1 cellular context compared by ENCODE assay signal in the genomic region with DNA sequence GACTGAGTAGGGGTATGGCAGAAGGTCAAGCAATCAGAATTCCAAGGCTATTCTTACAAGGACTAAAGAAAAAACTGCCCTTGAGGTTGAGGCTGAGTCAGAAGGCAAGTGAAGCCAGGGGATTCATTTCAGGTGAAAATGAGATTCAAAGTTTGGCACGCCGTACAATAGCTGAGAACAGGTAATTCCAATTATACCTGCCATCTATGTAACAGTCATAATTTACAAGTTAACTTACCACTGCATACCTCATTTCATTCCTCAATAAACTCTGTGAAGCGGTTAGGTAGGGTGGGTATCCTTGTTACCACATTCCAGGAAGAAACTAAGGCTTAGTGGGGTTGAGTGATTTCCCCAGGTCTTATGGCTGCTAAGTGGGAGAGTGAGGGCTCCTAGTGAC.
TF ChIP-seq lines count a peak whose summit lies in the region.

No MANE protein-coding gene starts in this region.

TF ChIP-seq in WTC11, 78 proteins besides CTCF, POLR2A, EP300 and RAD21 (continued from another document):
- TF ChIP-seq, protein P1, sequence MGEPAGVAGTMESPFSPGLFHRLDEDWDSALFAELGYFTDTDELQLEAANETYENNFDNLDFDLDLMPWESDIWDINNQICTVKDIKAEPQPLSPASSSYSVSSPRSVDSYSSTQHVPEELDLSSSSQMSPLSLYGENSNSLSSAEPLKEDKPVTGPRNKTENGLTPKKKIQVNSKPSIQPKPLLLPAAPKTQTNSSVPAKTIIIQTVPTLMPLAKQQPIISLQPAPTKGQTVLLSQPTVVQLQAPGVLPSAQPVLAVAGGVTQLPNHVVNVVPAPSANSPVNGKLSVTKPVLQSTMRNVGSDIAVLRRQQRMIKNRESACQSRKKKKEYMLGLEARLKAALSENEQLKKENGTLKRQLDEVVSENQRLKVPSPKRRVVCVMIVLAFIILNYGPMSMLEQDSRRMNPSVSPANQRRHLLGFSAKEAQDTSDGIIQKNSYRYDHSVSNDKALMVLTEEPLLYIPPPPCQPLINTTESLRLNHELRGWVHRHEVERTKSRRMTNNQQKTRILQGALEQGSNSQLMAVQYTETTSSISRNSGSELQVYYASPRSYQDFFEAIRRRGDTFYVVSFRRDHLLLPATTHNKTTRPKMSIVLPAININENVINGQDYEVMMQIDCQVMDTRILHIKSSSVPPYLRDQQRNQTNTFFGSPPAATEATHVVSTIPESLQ (CRISPR knock-in tag; IDR thresholded peaks at IDR 0.05), result no peak
- no peak for TF ChIP-seq CBFB (CRISPR knock-in tag; IDR thresholded peaks at IDR 0.05; ENCODE audit: low read depth)
- TF ChIP-seq, protein P2, sequence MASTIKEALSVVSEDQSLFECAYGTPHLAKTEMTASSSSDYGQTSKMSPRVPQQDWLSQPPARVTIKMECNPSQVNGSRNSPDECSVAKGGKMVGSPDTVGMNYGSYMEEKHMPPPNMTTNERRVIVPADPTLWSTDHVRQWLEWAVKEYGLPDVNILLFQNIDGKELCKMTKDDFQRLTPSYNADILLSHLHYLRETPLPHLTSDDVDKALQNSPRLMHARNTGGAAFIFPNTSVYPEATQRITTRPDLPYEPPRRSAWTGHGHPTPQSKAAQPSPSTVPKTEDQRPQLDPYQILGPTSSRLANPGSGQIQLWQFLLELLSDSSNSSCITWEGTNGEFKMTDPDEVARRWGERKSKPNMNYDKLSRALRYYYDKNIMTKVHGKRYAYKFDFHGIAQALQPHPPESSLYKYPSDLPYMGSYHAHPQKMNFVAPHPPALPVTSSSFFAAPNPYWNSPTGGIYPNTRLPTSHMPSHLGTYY (CRISPR knock-in tag; IDR thresholded peaks at IDR 0.05), result no peak
- no peak for TF ChIP-seq FOXJ3 (CRISPR knock-in tag; IDR thresholded peaks at IDR 0.05; ENCODE audit: borderline replicate concordance)
- TF ChIP-seq FOXP1 (CRISPR knock-in tag; IDR thresholded peaks at IDR 0.05; ENCODE audit: borderline replicate concordance), result no peak
- TF ChIP-seq, protein P3, sequence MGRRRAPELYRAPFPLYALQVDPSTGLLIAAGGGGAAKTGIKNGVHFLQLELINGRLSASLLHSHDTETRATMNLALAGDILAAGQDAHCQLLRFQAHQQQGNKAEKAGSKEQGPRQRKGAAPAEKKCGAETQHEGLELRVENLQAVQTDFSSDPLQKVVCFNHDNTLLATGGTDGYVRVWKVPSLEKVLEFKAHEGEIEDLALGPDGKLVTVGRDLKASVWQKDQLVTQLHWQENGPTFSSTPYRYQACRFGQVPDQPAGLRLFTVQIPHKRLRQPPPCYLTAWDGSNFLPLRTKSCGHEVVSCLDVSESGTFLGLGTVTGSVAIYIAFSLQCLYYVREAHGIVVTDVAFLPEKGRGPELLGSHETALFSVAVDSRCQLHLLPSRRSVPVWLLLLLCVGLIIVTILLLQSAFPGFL (CRISPR knock-in tag; IDR thresholded peaks at IDR 0.05; ENCODE audit: borderline replicate concordance), result no peak
- TF ChIP-seq SMAD3 (CRISPR knock-in tag; IDR thresholded peaks at IDR 0.05; ENCODE audit: borderline replicate concordance), result no peak
- TF ChIP-seq, protein P4, sequence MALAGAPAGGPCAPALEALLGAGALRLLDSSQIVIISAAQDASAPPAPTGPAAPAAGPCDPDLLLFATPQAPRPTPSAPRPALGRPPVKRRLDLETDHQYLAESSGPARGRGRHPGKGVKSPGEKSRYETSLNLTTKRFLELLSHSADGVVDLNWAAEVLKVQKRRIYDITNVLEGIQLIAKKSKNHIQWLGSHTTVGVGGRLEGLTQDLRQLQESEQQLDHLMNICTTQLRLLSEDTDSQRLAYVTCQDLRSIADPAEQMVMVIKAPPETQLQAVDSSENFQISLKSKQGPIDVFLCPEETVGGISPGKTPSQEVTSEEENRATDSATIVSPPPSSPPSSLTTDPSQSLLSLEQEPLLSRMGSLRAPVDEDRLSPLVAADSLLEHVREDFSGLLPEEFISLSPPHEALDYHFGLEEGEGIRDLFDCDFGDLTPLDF (CRISPR knock-in tag; IDR thresholded peaks at IDR 0.05), result no peak
- no peak for TF ChIP-seq MXD4 (CRISPR knock-in tag; IDR thresholded peaks at IDR 0.05; ENCODE audit: borderline replicate concordance)
- TF ChIP-seq, protein P5, sequence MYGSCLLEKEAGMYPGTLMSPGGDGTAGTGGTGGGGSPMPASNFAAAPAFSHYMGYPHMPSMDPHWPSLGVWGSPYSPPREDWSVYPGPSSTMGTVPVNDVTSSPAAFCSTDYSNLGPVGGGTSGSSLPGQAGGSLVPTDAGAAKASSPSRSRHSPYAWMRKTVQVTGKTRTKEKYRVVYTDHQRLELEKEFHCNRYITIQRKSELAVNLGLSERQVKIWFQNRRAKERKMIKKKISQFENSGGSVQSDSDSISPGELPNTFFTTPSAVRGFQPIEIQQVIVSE (CRISPR knock-in tag; IDR thresholded peaks at IDR 0.05; ENCODE audit: borderline replicate concordance), result no peak
